In genomic region chr3:115071122-115071521, GRCh38 we compare ENCODE assay signal across 15 cellular contexts.
A peak's percentile ranks its signal among the peaks of the same experiment; 100 is the strongest.
DNase-seq lines count a peak whose midpoint lies in the region; ATAC-seq and TF ChIP-seq lines count a peak whose summit lies in the region.
"Had no signal": no experiment of that assay in that cellular context is flagged by ENCODE, and none has a peak within 500 bp of the region (broad histone marks: within the 10 kb centered on the region; RNA-seq: fewer than 3 reads in every experiment).

No MANE protein-coding gene starts in this region.

- H3K4me1 ChIP-seq in upper lobe of right lung = no peaks in the 10 kb centered on the region
- H3K4me1 ChIP-seq: BLaER1 had no signal

- TF ChIP-seq CTCF in coronary artery (IDR thresholded peaks at IDR 0.05) = no peak
- TF ChIP-seq CTCF in upper lobe of right lung (IDR thresholded peaks at IDR 0.05) = no peak

- peak; percentile 53 for DNase-seq in LHCN-M2 (ENCODE audit: low read depth)
- no peak for DNase-seq in coronary artery (ENCODE audit: low spot score)
- peak; percentile 67 for DNase-seq in myocyte (ENCODE audit: low read depth)
- no peak for DNase-seq in substantia nigra (lab: John Stamatoyannopoulos, UW)
- no peak for DNase-seq in upper lobe of right lung
- DNase-seq: activated CD4-positive, alpha-beta T cell treated with anti-CD3 and anti-CD28 coated beads for 1 hour; activated naive CD4-positive, alpha-beta T cell treated with anti-CD3 and anti-CD28 coated beads, Interleukin-2, amount 10 ng/mL, durations not matched to agents 7 days and 5 days; kidney; NCI-H2107; NCI-H774 had no signal

- no peaks in the 10 kb centered on the region for H3K36me3 ChIP-seq in upper lobe of right lung
- H3K36me3 ChIP-seq: BLaER1 had no signal

- H3K4me3 ChIP-seq in coronary artery (peak overlapping the region; percentile 37), upper lobe of right lung (no peak overlapping the region)
- H3K4me3 ChIP-seq: BLaER1 had no signal

- no peaks in the 10 kb centered on the region for H3K27me3 ChIP-seq in upper lobe of right lung
- H3K27me3 ChIP-seq: BLaER1 had no signal

- ATAC-seq in esophagus mucosa (no peak), HG02588 (IDR thresholded peaks at IDR 0.05; ENCODE audit: unreplicated experiment) (no peak), upper lobe of right lung (no peak), HG02885 (IDR thresholded peaks at IDR 0.05; ENCODE audit: poor library complexity, unreplicated experiment) (no peak)
- ATAC-seq: stimulated activated memory B cell treated with anti-CD40 and anti-IgM and Interleukin-4, amounts not matched to agents 10 μg/mL and 1 μg/mL and 100 μg/mL, for 72 hours had no signal

- H3K27ac ChIP-seq in coronary artery (peak overlapping the region; percentile 2 to 62), substantia nigra (ENCODE audit: low read depth, low read length, poor library complexity, severe bottlenecking) (peak overlapping the region; percentile 70), upper lobe of right lung (no peak overlapping the region)
- H3K27ac ChIP-seq: BLaER1 had no signal

- intact Hi-C loops in upper lobe of right lung (cut with DNase I) = no loop called here

- no peaks in the 10 kb centered on the region for H3K9me3 ChIP-seq in upper lobe of right lung
- H3K9me3 ChIP-seq: BLaER1 had no signal

Comparison
In these comparisons a context has a peak if more than half of its experiments do, and no peak if none do; other contexts are left out.
1. DNase-seq: peak in LHCN-M2 (single experiment) and myocyte (single experiment); none in coronary artery (single experiment), substantia nigra (0 of 49) and upper lobe of right lung (single experiment).